14 cellular contexts compared by ENCODE assay signal in the genomic region with DNA sequence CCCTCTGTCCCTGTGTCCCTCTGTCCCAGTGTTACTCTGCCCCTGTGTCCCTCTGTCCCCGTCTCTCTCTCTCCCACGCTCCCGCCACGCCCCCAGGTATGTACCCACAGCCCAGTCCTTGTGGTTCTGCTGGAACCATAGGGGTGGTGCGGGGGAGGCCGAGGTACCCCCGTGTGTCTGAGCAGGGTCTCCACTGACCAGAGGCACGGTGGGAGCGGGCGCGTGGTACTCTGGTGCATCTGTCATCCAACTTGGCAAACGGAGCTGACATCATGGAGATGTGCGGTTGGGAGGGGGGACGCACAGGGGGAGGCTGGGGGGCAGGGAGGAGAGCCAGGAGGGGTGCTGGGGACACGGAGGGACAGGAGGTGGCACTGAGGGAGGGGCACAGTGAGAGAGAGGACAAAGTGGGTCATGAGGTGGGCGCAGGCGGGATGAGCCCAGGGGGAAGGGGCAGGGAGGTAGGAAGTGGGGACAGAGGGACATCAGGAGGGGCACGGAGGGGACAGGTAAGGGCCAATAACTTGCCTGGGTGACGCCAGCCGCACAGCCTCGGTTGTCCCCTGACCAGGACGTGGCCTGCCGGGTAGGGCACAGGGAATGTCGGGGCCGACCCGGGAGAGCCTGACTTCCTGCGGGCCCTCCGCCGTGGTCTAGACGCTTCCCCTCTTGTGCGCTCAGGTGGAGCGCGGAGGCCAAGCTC.
DNase-seq lines count a peak whose midpoint lies in the region; ATAC-seq, FAIRE-seq and TF ChIP-seq lines count a peak whose summit lies in the region.
"Had no signal": no experiment of that assay in that cellular context is flagged by ENCODE, and none has a peak within 500 bp of the region (broad histone marks: within the 10 kb centered on the region; RNA-seq: fewer than 3 reads in every experiment).

No MANE protein-coding gene starts in this region.

- 44% methylated on average over 20 of the region's 33 CpGs for WGBS in HepG2 (ENCODE audit: low lambda C conversion rate)
- no CpG with 5 or more reads among the region's 33 CpGs for WGBS in neuronal stem cell (ENCODE audit: extremely low coverage in 2 of 2, insufficient read length in 2 of 2, insufficient replicate concordance in 1 of 2), 2 donors

- TF ChIP-seq CTCF in HepG2 (CRISPR knock-in tag; IDR thresholded peaks at IDR 0.05) (no peak), upper lobe of right lung (IDR thresholded peaks at IDR 0.05) (no peak)

- H3K9ac ChIP-seq in Karpas-422 (ENCODE audit: low read length) (no peak overlapping the region), HepG2 (ENCODE audit: insufficient read depth, low read depth, low read length) (no peak overlapping the region), neuronal stem cell (ENCODE audit: low read depth, low read length, poor library complexity) (no peak overlapping the region)
- H3K9ac ChIP-seq: BLaER1 treated with 17β-estradiol and CSF1 and Interleukin-3, amounts not matched to agents 10 nM and 100 nM; GM23248 had no signal

- DNase-seq in Karpas-422: peak; percentile 21
- DNase-seq in HepG2 (ENCODE audit: low spot score): no peak
- DNase-seq in neuronal stem cell (ENCODE audit: low spot score): no peak
- no peak for DNase-seq in upper lobe of right lung
- DNase-seq in amniotic stem cell (lab: John Stamatoyannopoulos, UW): no peak
- no peak for DNase-seq in activated CD4-positive, CD25-positive, alpha-beta regulatory T cell treated with anti-CD3 and anti-CD28 coated beads, Interleukin-2, amount 50 U/mL, for 72 hours
- DNase-seq: 8988T; CD4-positive, CD25-positive, alpha-beta regulatory T cell; DMS53; GF-D8; GM23248; H9 had no signal

- peak overlapping the region; percentile 19 for H2BK5ac ChIP-seq in neuronal stem cell (ENCODE audit: low read length)

- no peaks in the 10 kb centered on the region for H3K79me1 ChIP-seq in neuronal stem cell (ENCODE audit: low read depth, low read length)

- no peak overlapping the region for H4K8ac ChIP-seq in neuronal stem cell (ENCODE audit: low read depth, low read length)

- no peaks in the 10 kb centered on the region for H3K9me3 ChIP-seq in Karpas-422 (ENCODE audit: low read length)
- no peaks in the 10 kb centered on the region for H3K9me3 ChIP-seq in HepG2 (ENCODE audit: low read length)
- H3K9me3 ChIP-seq in neuronal stem cell (replicated peaks in 1 of 2; ENCODE audit: control insufficient read depth in 2 of 2, insufficient read depth in 1 of 2, low read depth in 1 of 2, low read length in 2 of 2): no peaks in the 10 kb centered on the region
- no peaks in the 10 kb centered on the region for H3K9me3 ChIP-seq in upper lobe of right lung

- H3K4me3 ChIP-seq in Karpas-422 (ENCODE audit: low read length) (no peak overlapping the region), HepG2 (replicated peaks in 1 of 3; ENCODE audit: insufficient read depth in 1 of 3, low read depth in 2 of 3, low read length in 3 of 3) (no peak overlapping the region), neuronal stem cell (ENCODE audit: low read length in 2 of 2) (peak overlapping the region in 1 of 2 donors; percentile 59), upper lobe of right lung (no peak overlapping the region)
- H3K4me3 ChIP-seq: BLaER1 treated with 17β-estradiol and CSF1 and Interleukin-3, amounts not matched to agents 10 nM and 100 nM; GM23248 had no signal

- no peak overlapping the region for H4K91ac ChIP-seq in neuronal stem cell (ENCODE audit: low read depth, low read length, poor library complexity)

- POLR2A ChIA-PET in HepG2 (lab: Yijun Ruan, JAX): no interaction called here

- H3K23ac ChIP-seq in neuronal stem cell (ENCODE audit: low read depth, low read length, poor library complexity): peak overlapping the region; percentile 12

- CTCF ChIA-PET in HepG2 (lab: Yijun Ruan, JAX; ENCODE audit: low intra/inter-chr PET ratio, low total read pairs): no interaction called here

- H3K79me2 ChIP-seq in Karpas-422 (ENCODE audit: low read length): no peaks in the 10 kb centered on the region
- no peaks in the 10 kb centered on the region for H3K79me2 ChIP-seq in HepG2 (ENCODE audit: insufficient read depth, low read length)

- H2BK12ac ChIP-seq in neuronal stem cell (ENCODE audit: low read length): no peak overlapping the region

- no peak for TF ChIP-seq RAD21 in HepG2 (CRISPR knock-in tag; IDR thresholded peaks at IDR 0.05)

- TF ChIP-seq EP300 in HepG2 (IDR thresholded peaks at IDR 0.05; ENCODE audit: low read depth in 2 of 2, low read length in 2 of 2) (no peak), HepG2 (CRISPR knock-in tag; IDR thresholded peaks at IDR 0.05; ENCODE audit: borderline replicate concordance) (no peak)

- H3K27ac ChIP-seq in Karpas-422 (ENCODE audit: low read length) (no peak overlapping the region), HepG2 (ENCODE audit: extremely low read length, insufficient read depth, low read length) (no peak overlapping the region), neuronal stem cell (replicated peaks; ENCODE audit: low read length) (no peak overlapping the region), upper lobe of right lung (no peak overlapping the region)
- H3K27ac ChIP-seq: BLaER1 treated with 17β-estradiol and CSF1 and Interleukin-3, amounts not matched to agents 10 nM and 100 nM; GM23248 had no signal

- H3K4ac ChIP-seq in neuronal stem cell (ENCODE audit: low read length): no peak overlapping the region

- H2AK5ac ChIP-seq in neuronal stem cell (ENCODE audit: low read depth, low read length): peak overlapping the region; percentile 71

- H3K4me1 ChIP-seq in Karpas-422 (ENCODE audit: low read length) (no peaks in the 10 kb centered on the region), HepG2 (ENCODE audit: insufficient read depth, low read length) (no peaks in the 10 kb centered on the region), neuronal stem cell (ENCODE audit: control insufficient read depth in 2 of 2, insufficient read depth in 1 of 2, low read depth in 1 of 2, low read length in 2 of 2) (peaks cover 5 to 8% of the 10 kb centered on the region in 2 donors), upper lobe of right lung (no peaks in the 10 kb centered on the region)

- H2BK120ac ChIP-seq in neuronal stem cell (ENCODE audit: low read depth, low read length): no peak overlapping the region

- peak overlapping the region; percentile 6 for H2BK15ac ChIP-seq in neuronal stem cell (ENCODE audit: low read length)

- H3K14ac ChIP-seq in neuronal stem cell (ENCODE audit: low read length): no peak overlapping the region

- ATAC-seq in HepG2 (peak; percentile 42; the same call in 2 of the 3 replicates), upper lobe of right lung (peak; percentile 48), HG02938 (IDR thresholded peaks at IDR 0.05; ENCODE audit: unreplicated experiment) (no peak)

- H3K4me2 ChIP-seq in Karpas-422 (ENCODE audit: low read depth, low read length, poor library complexity, severe bottlenecking) (no peak overlapping the region), HepG2 (ENCODE audit: low read depth, low read length) (no peak overlapping the region), neuronal stem cell (ENCODE audit: insufficient read depth, low read length, poor library complexity, severe bottlenecking) (no peak overlapping the region)
- H3K4me2 ChIP-seq: BLaER1 treated with 17β-estradiol and CSF1 and Interleukin-3, amounts not matched to agents 10 nM and 100 nM had no signal

- H2AFZ ChIP-seq in Karpas-422 (ENCODE audit: low read length): no peak overlapping the region
- no peak overlapping the region for H2AFZ ChIP-seq in HepG2 (ENCODE audit: low read length)
- H2AFZ ChIP-seq in neuronal stem cell (ENCODE audit: low read length): no peak overlapping the region
- H2AFZ ChIP-seq: GM23248 had no signal

- no peak for TF ChIP-seq POLR2A in HepG2 (IDR thresholded peaks at IDR 0.05; ENCODE audit: insufficient read depth in 1 of 2, low read depth in 2 of 2, low read length in 2 of 2)

- no peaks in the 10 kb centered on the region for H4K20me1 ChIP-seq in Karpas-422 (ENCODE audit: insufficient read depth, low read depth, low read length)
- no peaks in the 10 kb centered on the region for H4K20me1 ChIP-seq in HepG2 (ENCODE audit: insufficient read depth, low read length)
- H4K20me1 ChIP-seq: BLaER1 treated with 17β-estradiol and CSF1 and Interleukin-3, amounts not matched to agents 10 nM and 100 nM had no signal

- peak overlapping the region; percentile 51 for H3K18ac ChIP-seq in neuronal stem cell (ENCODE audit: low read length)

- no TSS peak for BruUV-seq in HepG2 (replicated peaks; lab: Mats Ljungman, UMichigan)

- intact Hi-C loops in HepG2 (cut with micrococcal nuclease; ENCODE audit: unreplicated experiment) (no loop called here), upper lobe of right lung (cut with DNase I) (no loop called here)

- H3K36me3 ChIP-seq in Karpas-422 (ENCODE audit: insufficient read depth, low read length) (no peaks in the 10 kb centered on the region), HepG2 (replicated peaks in 1 of 2; ENCODE audit: control insufficient read depth in 1 of 2, insufficient read depth in 2 of 2, low read length in 2 of 2) (no peaks in the 10 kb centered on the region), neuronal stem cell (replicated peaks in 1 of 2; ENCODE audit: control insufficient read depth in 2 of 2, insufficient read depth in 2 of 2, low read length in 2 of 2) (no peaks in the 10 kb centered on the region), upper lobe of right lung (no peaks in the 10 kb centered on the region)
- H3K36me3 ChIP-seq: BLaER1 treated with 17β-estradiol and CSF1 and Interleukin-3, amounts not matched to agents 10 nM and 100 nM had no signal

- in situ Hi-C loops in HepG2 (cut with HindIII; ENCODE audit: extremely low pct_ligation_motif_present, low pct_unique_long_range_greater_than_20kb): no loop called here

- no peak for FAIRE-seq in HepG2 (lab: Jason Lieb, UNC)

- H3K27me3 ChIP-seq in Karpas-422 (ENCODE audit: low read length): no peaks in the 10 kb centered on the region
- peaks cover 0 to 34% of the 10 kb centered on the region in 2 experiments; a peak in 3 of 5 replicates for H3K27me3 ChIP-seq in HepG2 (ENCODE audit: control insufficient read depth in 1 of 2, insufficient read depth in 2 of 2, low read length in 2 of 2)
- H3K27me3 ChIP-seq in neuronal stem cell (ENCODE audit: control insufficient read depth in 3 of 3, insufficient read depth in 3 of 3, low read depth in 1 of 3, low read length in 3 of 3): no peaks in the 10 kb centered on the region
- no peaks in the 10 kb centered on the region for H3K27me3 ChIP-seq in upper lobe of right lung
- H3K27me3 ChIP-seq: BLaER1 treated with 17β-estradiol and CSF1 and Interleukin-3, amounts not matched to agents 10 nM and 100 nM had no signal

- H3K9me2 ChIP-seq in Karpas-422 (replicated peaks; ENCODE audit: insufficient read depth, low read length): no peaks in the 10 kb centered on the region

TF ChIP-seq in HepG2, 621 proteins besides CTCF, POLR2A, EP300 and RAD21 (continues in another document):
- no peak for TF ChIP-seq NAIF1 (CRISPR knock-in tag; IDR thresholded peaks at IDR 0.05; ENCODE audit: borderline replicate concordance)
